30 cellular contexts compared by ENCODE assay signal in genomic region chr7:112065758-112066157, GRCh38.
"Had no signal": no experiment of that assay in that cellular context is flagged by ENCODE, and none has a peak within 500 bp of the region (broad histone marks: within the 10 kb centered on the region; RNA-seq: fewer than 3 reads in every experiment).

No MANE protein-coding gene starts in this region.

- H3K27me3 Mint-ChIP-seq: activated CD4-positive, alpha-beta T cell treated with anti-CD3 and anti-CD28 coated beads, Interleukin-2, amount 10 ng/mL, durations not matched to agents 7 days and 5 days; dendritic cell treated with granulocyte-macrophage colony-stimulating factor and Interleukin-4, amounts not matched to agents 40 ng/mL and 50 ng/mL, for 4 days had no signal

- H3K27ac ChIP-seq: brain microvascular endothelial cell, coronary artery, foreskin keratinocyte, VCaP had no signal

- H3K4me1 Mint-ChIP-seq: activated CD4-positive, alpha-beta memory T cell treated with anti-CD3 and anti-CD28 coated beads, Interleukin-2, amount 10 ng/mL, durations not matched to agents 7 days and 5 days; activated CD4-positive, alpha-beta T cell treated with anti-CD3 and anti-CD28 coated beads, Interleukin-2, amount 10 ng/mL, durations not matched to agents 7 days and 5 days; activated naive CD4-positive, alpha-beta T cell treated with anti-CD3 and anti-CD28 coated beads, Interleukin-2, amount 10 ng/mL, durations not matched to agents 7 days and 5 days; activated naive CD8-positive, alpha-beta T cell treated with anti-CD3 and anti-CD28 coated beads, Interleukin-2, amount 10 ng/mL, durations not matched to agents 7 days and 5 days; central memory CD8-positive, alpha-beta T cell had no signal

- H3K4me3 ChIP-seq: coronary artery, dorsolateral prefrontal cortex had no signal

- ATAC-seq: activated naive CD4-positive, alpha-beta T cell treated with anti-CD3 and anti-CD28 coated beads, Interleukin-2, amount 50 U/mL, for 72 hours; activated T-cell treated with anti-CD3 and anti-CD28 coated beads, Interleukin-2, amount 50 U/mL, for 72 hours; esophagus mucosa; foreskin keratinocyte had no signal

- H3K9me3 Mint-ChIP-seq: activated CD4-positive, alpha-beta memory T cell treated with anti-CD3 and anti-CD28 coated beads, Interleukin-2, amount 10 ng/mL, durations not matched to agents 7 days and 5 days; activated CD4-positive, alpha-beta T cell treated with anti-CD3 and anti-CD28 coated beads, Interleukin-2, amount 10 ng/mL, durations not matched to agents 7 days and 5 days; activated naive CD4-positive, alpha-beta T cell treated with anti-CD3 and anti-CD28 coated beads, Interleukin-2, amount 10 ng/mL, durations not matched to agents 7 days and 5 days; activated naive CD4-positive, alpha-beta T cell treated with anti-CD3 and anti-CD28 coated beads, Interleukin-2, amount 50 U/mL, for 72 hours; activated naive CD8-positive, alpha-beta T cell treated with anti-CD3 and anti-CD28 coated beads, Interleukin-2, amount 10 ng/mL, durations not matched to agents 7 days and 5 days; activated T-cell treated with anti-CD3 and anti-CD28 coated beads, Interleukin-2, amount 50 U/mL, for 24 hours; activated T-cell treated with anti-CD3 and anti-CD28 coated beads, Interleukin-2, amount 50 U/mL, for 72 hours; central memory CD8-positive, alpha-beta T cell; dendritic cell treated with granulocyte-macrophage colony-stimulating factor and Interleukin-4, amounts not matched to agents 40 ng/mL and 50 ng/mL, for 4 days; endodermal cell; WTC11 had no signal

- FAIRE-seq: astrocyte, bronchial epithelial cell, TTC549 had no signal

- H3K27me3 ChIP-seq: brain microvascular endothelial cell, dorsolateral prefrontal cortex, foreskin keratinocyte had no signal

- H3K36me3 ChIP-seq: brain microvascular endothelial cell had no signal

- H3K36me3 Mint-ChIP-seq: activated naive CD4-positive, alpha-beta T cell treated with anti-CD3 and anti-CD28 coated beads, Interleukin-2, amount 10 ng/mL, durations not matched to agents 7 days and 5 days; activated naive CD4-positive, alpha-beta T cell treated with anti-CD3 and anti-CD28 coated beads, Interleukin-2, amount 50 U/mL, for 72 hours; activated naive CD8-positive, alpha-beta T cell treated with anti-CD3 and anti-CD28 coated beads, Interleukin-2, amount 10 ng/mL, durations not matched to agents 7 days and 5 days; WTC11 had no signal

- DNase-seq: activated CD4-positive, alpha-beta memory T cell treated with anti-CD3 and anti-CD28 coated beads, Interleukin-2, amount 10 ng/mL, durations not matched to agents 7 days and 5 days; activated CD4-positive, alpha-beta T cell treated with anti-CD3 and anti-CD28 coated beads for 1 hour; activated CD4-positive, alpha-beta T cell treated with anti-CD3 and anti-CD28 coated beads for 4 hours; activated CD4-positive, alpha-beta T cell treated with anti-CD3 and anti-CD28 coated beads, Interleukin-2, amount 10 ng/mL, durations not matched to agents 7 days and 5 days; activated CD4-positive, alpha-beta T cell treated with anti-CD3 and anti-CD28 coated beads, Interleukin-2, amount 50 U/mL, for 4 hours; activated CD8-positive, alpha-beta memory T cell treated with anti-CD3 and anti-CD28 coated beads, Interleukin-2, amount 50 U/mL, for 48 hours; activated gamma-delta T cell; activated naive CD4-positive, alpha-beta T cell; activated naive CD4-positive, alpha-beta T cell treated with anti-CD3 and anti-CD28 coated beads, Interleukin-2, amount 10 ng/mL, durations not matched to agents 7 days and 5 days; activated naive CD8-positive, alpha-beta T cell treated with anti-CD3 and anti-CD28 coated beads, Interleukin-2, amount 10 ng/mL, durations not matched to agents 7 days and 5 days; activated T-cell treated with anti-CD3 and anti-CD28 coated beads for 4 hours; activated T-cell treated with anti-CD3 and anti-CD28 coated beads, Interleukin-2, amount 50 U/mL, for 24 hours; activated T-cell treated with anti-CD3 and anti-CD28 coated beads, Interleukin-2, amount 50 U/mL, for 72 hours; brain microvascular endothelial cell; dorsolateral prefrontal cortex; effector memory CD4-positive, alpha-beta T cell; endodermal cell; head of caudate nucleus; T-helper 2 cell had no signal

- H3K4me3 Mint-ChIP-seq: activated CD4-positive, alpha-beta memory T cell treated with anti-CD3 and anti-CD28 coated beads, Interleukin-2, amount 10 ng/mL, durations not matched to agents 7 days and 5 days; activated CD4-positive, alpha-beta T cell treated with anti-CD3 and anti-CD28 coated beads, Interleukin-2, amount 10 ng/mL, durations not matched to agents 7 days and 5 days; activated naive CD4-positive, alpha-beta T cell treated with anti-CD3 and anti-CD28 coated beads, Interleukin-2, amount 10 ng/mL, durations not matched to agents 7 days and 5 days; activated naive CD8-positive, alpha-beta T cell treated with anti-CD3 and anti-CD28 coated beads, Interleukin-2, amount 10 ng/mL, durations not matched to agents 7 days and 5 days; activated T-cell treated with anti-CD3 and anti-CD28 coated beads, Interleukin-2, amount 50 U/mL, for 24 hours; activated T-cell treated with anti-CD3 and anti-CD28 coated beads, Interleukin-2, amount 50 U/mL, for 72 hours; central memory CD8-positive, alpha-beta T cell; dendritic cell treated with granulocyte-macrophage colony-stimulating factor and Interleukin-4, amounts not matched to agents 40 ng/mL and 50 ng/mL, for 4 days; endodermal cell; WTC11 had no signal

- H3K27ac Mint-ChIP-seq: activated CD4-positive, alpha-beta memory T cell treated with anti-CD3 and anti-CD28 coated beads, Interleukin-2, amount 10 ng/mL, durations not matched to agents 7 days and 5 days; activated CD4-positive, alpha-beta T cell treated with anti-CD3 and anti-CD28 coated beads, Interleukin-2, amount 10 ng/mL, durations not matched to agents 7 days and 5 days; activated naive CD4-positive, alpha-beta T cell treated with anti-CD3 and anti-CD28 coated beads, Interleukin-2, amount 10 ng/mL, durations not matched to agents 7 days and 5 days; activated naive CD4-positive, alpha-beta T cell treated with anti-CD3 and anti-CD28 coated beads, Interleukin-2, amount 50 U/mL, for 72 hours; activated naive CD8-positive, alpha-beta T cell treated with anti-CD3 and anti-CD28 coated beads, Interleukin-2, amount 10 ng/mL, durations not matched to agents 7 days and 5 days; activated T-cell treated with anti-CD3 and anti-CD28 coated beads, Interleukin-2, amount 50 U/mL, for 24 hours; activated T-cell treated with anti-CD3 and anti-CD28 coated beads, Interleukin-2, amount 50 U/mL, for 72 hours; dendritic cell treated with granulocyte-macrophage colony-stimulating factor and Interleukin-4, amounts not matched to agents 40 ng/mL and 50 ng/mL, for 4 days; endodermal cell; WTC11 had no signal
